19 cellular contexts compared by ENCODE assay signal in the genomic region with DNA sequence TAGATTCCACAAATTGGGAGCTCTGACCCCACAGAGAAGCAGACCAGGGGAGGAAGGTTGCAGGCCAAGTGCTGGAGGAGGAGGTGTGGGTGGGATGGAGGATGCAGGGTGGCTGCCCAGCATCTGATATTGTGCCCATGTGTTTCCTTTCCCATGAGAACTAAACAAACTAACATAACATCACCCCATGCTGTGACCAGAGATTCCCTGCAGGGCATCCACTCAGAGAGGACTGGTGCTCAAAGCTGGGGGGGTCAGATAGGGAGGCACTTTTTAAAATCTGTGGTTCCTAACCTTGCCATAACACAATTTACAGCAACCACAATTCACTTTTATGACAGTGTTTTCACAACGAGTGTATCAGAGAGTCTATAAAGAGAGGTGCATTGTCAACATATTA.
"Had no signal": no experiment of that assay in that cellular context is flagged by ENCODE, and none has a peak within 500 bp of the region (broad histone marks: within the 10 kb centered on the region; RNA-seq: fewer than 3 reads in every experiment).

No MANE protein-coding gene starts in this region.

- H3K4me1 ChIP-seq: heart left ventricle, spleen, testis, tibial nerve, upper lobe of right lung, vagina had no signal

- H3K36me3 Mint-ChIP-seq: naive thymus-derived CD4-positive, alpha-beta T cell; stimulated activated memory B cell treated with anti-CD40 and anti-IgM and Interleukin-4, amounts not matched to agents 10 μg/mL and 1 μg/mL and 100 μg/mL, for 72 hours had no signal

- H3K9me3 ChIP-seq: heart left ventricle, testis, tibial nerve, upper lobe of right lung, vagina had no signal

- H3K36me3 ChIP-seq: heart left ventricle, spleen, tibial nerve, upper lobe of right lung, vagina had no signal

- H3K27me3 ChIP-seq: spleen, testis, tibial nerve, upper lobe of right lung, vagina had no signal

- H3K27ac Mint-ChIP-seq: dendritic cell treated with granulocyte-macrophage colony-stimulating factor and Interleukin-4, amounts not matched to agents 40 ng/mL and 50 ng/mL, for 4 days; naive thymus-derived CD4-positive, alpha-beta T cell; nephron progenitor cell; stimulated activated memory B cell treated with anti-CD40 and anti-IgM and Interleukin-4, amounts not matched to agents 10 μg/mL and 1 μg/mL and 100 μg/mL, for 72 hours; stimulated activated naive CD8-positive, alpha-beta T cell treated with anti-CD3 and anti-CD28 coated beads, Interleukin-15, Interleukin-2, amounts not matched to agents 100 ng/mL and 50 ng/mL, for 24 hours had no signal

- H3K4me1 Mint-ChIP-seq: nephron progenitor cell; stimulated activated memory B cell treated with anti-CD40 and anti-IgM and Interleukin-4, amounts not matched to agents 10 μg/mL and 1 μg/mL and 100 μg/mL, for 72 hours had no signal

- DNase-seq: foreskin melanocyte; heart left ventricle; hippocampal formation; kidney glomerular epithelial cell; mammary epithelial cell; naive thymus-derived CD4-positive, alpha-beta T cell; nephron progenitor cell; spleen; stimulated activated CD4-positive, alpha-beta T cell treated with anti-CD3 and anti-CD28 coated beads, Interleukin-15, amount 100 ng/mL, for 24 hours; stimulated activated CD4-positive, alpha-beta T cell treated with anti-CD3 and anti-CD28 coated beads, Interleukin-1b, Interleukin-23, amount 100 ng/mL, for 48 hours; stimulated activated CD4-positive, alpha-beta T cell treated with anti-CD3 and anti-CD28 coated beads, Interleukin-4, amount 100 ng/mL, for 24 hours; testis; upper lobe of right lung had no signal

- H3K4me3 Mint-ChIP-seq: dendritic cell treated with granulocyte-macrophage colony-stimulating factor and Interleukin-4, amounts not matched to agents 40 ng/mL and 50 ng/mL, for 4 days; naive thymus-derived CD4-positive, alpha-beta T cell; nephron progenitor cell; stimulated activated memory B cell treated with anti-CD40 and anti-IgM and Interleukin-4, amounts not matched to agents 10 μg/mL and 1 μg/mL and 100 μg/mL, for 72 hours; stimulated activated naive CD8-positive, alpha-beta T cell treated with anti-CD3 and anti-CD28 coated beads, Interleukin-15, Interleukin-2, amounts not matched to agents 100 ng/mL and 50 ng/mL, for 24 hours had no signal

- H3K27me3 Mint-ChIP-seq: dendritic cell treated with granulocyte-macrophage colony-stimulating factor and Interleukin-4, amounts not matched to agents 40 ng/mL and 50 ng/mL, for 4 days; naive thymus-derived CD4-positive, alpha-beta T cell; stimulated activated memory B cell treated with anti-CD40 and anti-IgM and Interleukin-4, amounts not matched to agents 10 μg/mL and 1 μg/mL and 100 μg/mL, for 72 hours; stimulated activated naive CD8-positive, alpha-beta T cell treated with anti-CD3 and anti-CD28 coated beads, Interleukin-15, Interleukin-2, amounts not matched to agents 100 ng/mL and 50 ng/mL, for 24 hours had no signal

- H3K27ac ChIP-seq: heart left ventricle, spleen, testis, tibial nerve, upper lobe of right lung, vagina had no signal

- ATAC-seq: heart left ventricle; naive thymus-derived CD4-positive, alpha-beta T cell; sciatic nerve; stimulated activated memory B cell treated with anti-CD40 and anti-IgM and Interleukin-4, amounts not matched to agents 10 μg/mL and 1 μg/mL and 100 μg/mL, for 72 hours; upper lobe of right lung had no signal

- H3K4me3 ChIP-seq: heart left ventricle, spleen, testis, tibial nerve, upper lobe of right lung, vagina had no signal
